27 cellular contexts compared by ENCODE assay signal in genomic region chr6:92564393-92564792, GRCh38.
"Had no signal": no experiment of that assay in that cellular context is flagged by ENCODE, and none has a peak within 500 bp of the region (broad histone marks: within the 10 kb centered on the region; RNA-seq: fewer than 3 reads in every experiment).

No MANE protein-coding gene starts in this region.

- H3K4me3 ChIP-seq: hepatocyte, lower lobe of right lung, pancreas, prostate gland, right lobe of liver, stomach, testis, thyroid gland, transverse colon, upper lobe of left lung, vagina had no signal

- H3K9me3 ChIP-seq: lower lobe of right lung, pancreas, prostate gland, right lobe of liver, stomach, testis, thyroid gland, transverse colon, upper lobe of left lung, vagina had no signal

- H3K4me1 ChIP-seq: lower lobe of right lung, pancreas, prostate gland, right lobe of liver, stomach, testis, thyroid gland, transverse colon, upper lobe of left lung, vagina had no signal

- H3K27ac Mint-ChIP-seq: mesothelial cell of epicardium; naive B cell; natural killer cell; stimulated activated naive B cell treated with anti-CD40 and anti-IgM and Interleukin-4, amounts not matched to agents 10 μg/mL and 1 μg/mL and 100 μg/mL, for 72 hours had no signal

- H3K36me3 ChIP-seq: lower lobe of right lung, pancreas, prostate gland, right lobe of liver, stomach, thyroid gland, transverse colon, upper lobe of left lung, vagina had no signal

- H3K4me1 Mint-ChIP-seq: mesothelial cell of epicardium, natural killer cell, nephron progenitor cell had no signal

- H3K4me2 ChIP-seq: hepatocyte had no signal

- H2AFZ ChIP-seq: hepatocyte had no signal

- H3K36me3 Mint-ChIP-seq: mesothelial cell of epicardium; naive B cell; natural killer cell; stimulated activated naive B cell treated with anti-CD40 and anti-IgM and Interleukin-4, amounts not matched to agents 10 μg/mL and 1 μg/mL and 100 μg/mL, for 72 hours had no signal

- H3K4me3 Mint-ChIP-seq: mesothelial cell of epicardium; naive B cell; natural killer cell; nephron progenitor cell; stimulated activated naive B cell treated with anti-CD40 and anti-IgM and Interleukin-4, amounts not matched to agents 10 μg/mL and 1 μg/mL and 100 μg/mL, for 72 hours had no signal

- H3K27me3 ChIP-seq: hepatocyte, pancreas, right lobe of liver, stomach, testis, thyroid gland, transverse colon, upper lobe of left lung, vagina had no signal

- ATAC-seq: lower lobe of right lung; natural killer cell; pancreas; right lobe of liver; stimulated activated naive B cell treated with anti-CD40 and anti-IgM and Interleukin-4, amounts not matched to agents 10 μg/mL and 1 μg/mL and 100 μg/mL, for 72 hours; stimulated activated naive CD8-positive, alpha-beta T cell treated with anti-CD3 and anti-CD28 coated beads, Interleukin-15, Interleukin-2, amounts not matched to agents 100 U/mL and 50 U/mL, for 24 hours had no signal

- H3K79me2 ChIP-seq: hepatocyte had no signal

- H3K27ac ChIP-seq: hepatocyte, lower lobe of right lung, pancreas, prostate gland, right lobe of liver, stomach, testis, thyroid gland, transverse colon, upper lobe of left lung, vagina had no signal

- DNase-seq: islet precursor cell; lower lobe of right lung; mammary epithelial cell; mesendoderm; naive B cell; natural killer cell; nephron progenitor cell; nucleus accumbens; pancreas; posterior cingulate gyrus; retina; right lobe of liver; stimulated activated CD4-positive, alpha-beta T cell treated with anti-CD3 and anti-CD28 coated beads, Interleukin-12 subunit alpha, Interleukin-12 subunit beta, amount 100 ng/mL, for 4 hours; stimulated activated CD4-positive, alpha-beta T cell treated with anti-CD3 and anti-CD28 coated beads, Interleukin-15, amount 100 ng/mL, for 24 hours; stimulated activated CD4-positive, alpha-beta T cell treated with anti-CD3 and anti-CD28 coated beads, Interleukin-2, amount 100 ng/mL, for 24 hours; stimulated activated CD4-positive, alpha-beta T cell treated with anti-CD3 and anti-CD28 coated beads, Interleukin-4, amount 100 ng/mL, for 1 hour; stimulated activated naive B cell treated with anti-CD40 and anti-IgM and Interleukin-4, amounts not matched to agents 10 μg/mL and 1 μg/mL and 100 μg/mL, for 72 hours; stimulated activated naive CD8-positive, alpha-beta T cell treated with anti-CD3 and anti-CD28 coated beads, Interleukin-15, Interleukin-2, amounts not matched to agents 100 U/mL and 50 U/mL, for 24 hours; stomach; testis; thyroid gland; transverse colon; upper lobe of left lung had no signal

- H3K27me3 Mint-ChIP-seq: naive B cell; stimulated activated naive B cell treated with anti-CD40 and anti-IgM and Interleukin-4, amounts not matched to agents 10 μg/mL and 1 μg/mL and 100 μg/mL, for 72 hours had no signal

- H3K9me3 Mint-ChIP-seq: mesothelial cell of epicardium, nephron progenitor cell had no signal
